In the genomic region with DNA sequence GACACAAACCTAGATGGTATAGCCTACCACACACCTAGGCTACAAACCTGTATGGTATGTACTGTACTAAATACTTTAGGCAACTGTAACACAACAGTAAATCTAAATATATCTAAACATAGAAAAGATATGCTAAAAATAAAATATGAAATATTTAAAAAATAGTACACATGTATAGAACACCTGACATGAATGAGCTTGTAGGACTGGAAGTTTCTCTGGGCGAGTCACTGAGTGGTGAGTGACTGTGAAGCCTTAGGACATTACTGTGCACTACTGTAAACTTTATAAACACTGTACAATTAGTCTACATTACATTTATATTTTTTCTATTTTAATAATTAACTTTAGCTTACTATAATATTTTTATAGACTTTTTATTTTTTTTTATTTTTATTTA, we compare ENCODE assay signal across 31 cellular contexts.
"Had no signal": no experiment of that assay in that cellular context is flagged by ENCODE, and none has a peak within 500 bp of the region (broad histone marks: within the 10 kb centered on the region; RNA-seq: fewer than 3 reads in every experiment).

No MANE protein-coding gene starts in this region.

- H3K4me1 ChIP-seq: ascending aorta had no signal

- H3K36me3 ChIP-seq: ascending aorta, cardiac muscle cell had no signal

- H3K27ac ChIP-seq: ascending aorta, cardiac muscle cell, VCaP had no signal

- DNase-seq: activated CD4-positive, alpha-beta memory T cell treated with anti-CD3 and anti-CD28 coated beads, Interleukin-2, amount 10 ng/mL, durations not matched to agents 7 days and 5 days; activated CD4-positive, alpha-beta T cell treated with anti-CD3 and anti-CD28 coated beads for 1 hour; activated CD4-positive, alpha-beta T cell treated with anti-CD3 and anti-CD28 coated beads for 36 hours; activated CD4-positive, alpha-beta T cell treated with anti-CD3 and anti-CD28 coated beads for 48 hours; activated CD4-positive, alpha-beta T cell treated with anti-CD3 and anti-CD28 coated beads, Interleukin-2, amount 10 ng/mL, durations not matched to agents 7 days and 5 days; activated CD4-positive, alpha-beta T cell treated with anti-CD3 and anti-CD28 coated beads, Interleukin-2, amount 50 U/mL, for 48 hours; activated CD4-positive, CD25-positive, alpha-beta regulatory T cell; activated CD8-positive, alpha-beta memory T cell treated with anti-CD3 and anti-CD28 coated beads for 24 hours; activated CD8-positive, alpha-beta memory T cell treated with anti-CD3 and anti-CD28 coated beads, Interleukin-2, amount 10 ng/mL, durations not matched to agents 7 days and 5 days; activated CD8-positive, alpha-beta memory T cell treated with anti-CD3 and anti-CD28 coated beads, Interleukin-2, amount 50 U/mL, for 48 hours; activated CD8-positive, alpha-beta T cell treated with anti-CD3 and anti-CD28 coated beads, Interleukin-2, amount 10 ng/mL, durations not matched to agents 7 days and 5 days; activated effector memory CD4-positive, alpha-beta T cell treated with Interleukin-2 at 50 U/mL for 16 hours; activated gamma-delta T cell; activated naive CD4-positive, alpha-beta T cell treated with anti-CD3 and anti-CD28 coated beads, Interleukin-2, amount 10 ng/mL, durations not matched to agents 7 days and 5 days; activated naive CD4-positive, alpha-beta T cell treated with Interleukin-2 at 50 U/mL for 16 hours; activated naive CD8-positive, alpha-beta T cell treated with anti-CD3 and anti-CD28 coated beads, Interleukin-2, amount 10 ng/mL, durations not matched to agents 7 days and 5 days; activated naive CD8-positive, alpha-beta T cell treated with anti-CD3 and anti-CD28 coated beads, Interleukin-2, amount 50 U/mL, for 24 hours; activated T-cell treated with anti-CD3 and anti-CD28 coated beads, Interleukin-2, amount 50 U/mL, for 24 hours; activated T-cell treated with anti-CD3 and anti-CD28 coated beads, Interleukin-2, amount 50 U/mL, for 48 hours; amygdala; anterior cingulate cortex; caudate nucleus; cerebellar nuclear complex; SW 1271; T-helper 1 cell; T-helper 2 cell; T-helper 9 cell had no signal

- H3K9me3 ChIP-seq: ascending aorta had no signal

- H3K27me3 ChIP-seq: ascending aorta, cardiac muscle cell had no signal

- H3K4me3 ChIP-seq: ascending aorta, cardiac muscle cell had no signal

- ATAC-seq: activated CD4-positive, alpha-beta T cell treated with anti-CD3 and anti-CD28 coated beads for 36 hours; activated CD4-positive, CD25-positive, alpha-beta regulatory T cell treated with anti-CD3 and anti-CD28 coated beads, Interleukin-2, amount 50 U/mL, for 24 hours; activated CD8-positive, alpha-beta memory T cell treated with anti-CD3 and anti-CD28 coated beads, Interleukin-2, amount 10 ng/mL, durations not matched to agents 7 days and 5 days; activated CD8-positive, alpha-beta T cell treated with anti-CD3 and anti-CD28 coated beads, Interleukin-2, amount 10 ng/mL, durations not matched to agents 7 days and 5 days; activated naive CD8-positive, alpha-beta T cell treated with anti-CD3 and anti-CD28 coated beads, Interleukin-2, amount 50 U/mL, for 24 hours had no signal
